20 cellular contexts compared by ENCODE assay signal in genomic region chr10:50855461-50855860, GRCh38. TPM values are rescaled to one million over a fixed set of nuclear protein-coding genes. Genes with fewer than 3 reads are reported as not detected.
DNase-seq lines count a peak whose midpoint lies in the region; ATAC-seq, FAIRE-seq and TF ChIP-seq lines count a peak whose summit lies in the region.
"Had no signal": no experiment of that assay in that cellular context is flagged by ENCODE, and none has a peak within 500 bp of the region (broad histone marks: within the 10 kb centered on the region; RNA-seq: fewer than 3 reads in every experiment).

No MANE protein-coding gene starts in this region.

- TF ChIP-seq EP300 in A549 (IDR thresholded peaks at IDR 0.05) = no peak

- no peaks in the 10 kb centered on the region for H3K27me3 ChIP-seq in HCT116 (ENCODE audit: insufficient read depth, low read length)
- H3K27me3 ChIP-seq in pancreas = no peaks in the 10 kb centered on the region

- FAIRE-seq in A549 (lab: Jason Lieb, UNC) (no peak), islet of Langerhans (lab: Jason Lieb, UNC) (peak; percentile 85), pancreas (lab: Jason Lieb, UNC) (no peak)
- FAIRE-seq: GM12892, GM19239, H54 had no signal

- H3K9me2 ChIP-seq in HCT116 (ENCODE audit: insufficient read depth) = no peaks in the 10 kb centered on the region

- DNase-seq in A549 (ENCODE audit: low read depth in 1 of 2, low spot score in 1 of 2) (no peak), HCT116 (ENCODE audit: low read depth, low spot score) (no peak), pancreas (no peak), NK-92 (lab: John Stamatoyannopoulos, UW; ENCODE audit: unreplicated experiment) (no peak)
- DNase-seq in stimulated activated CD4-positive, alpha-beta T cell treated with anti-CD3 and anti-CD28 coated beads, Interleukin-12 subunit alpha, Interleukin-12 subunit beta, amount 100 ng/mL, for 4 hours = no peak
- DNase-seq: 8988T; C1 segment of cervical spinal cord; CD4-positive, alpha-beta memory T cell; COR-L47; DMS153; DND-41; GOT3 had no signal

- no peaks in the 10 kb centered on the region for H4K20me1 ChIP-seq in HCT116 (ENCODE audit: insufficient read depth)

- BruUV-seq in HCT116 (replicated peaks; lab: Mats Ljungman, UMichigan) = no TSS peak

- no peaks in the 10 kb centered on the region for H3K79me2 ChIP-seq in HCT116 (ENCODE audit: insufficient read depth, low read length)

- H3K4me1 ChIP-seq in A549 (peaks cover 6% of the 10 kb centered on the region; the same call in 1 of the 3 replicates), HCT116 (ENCODE audit: control insufficient read depth in 1 of 2, insufficient read depth in 2 of 2, low read length in 2 of 2) (peaks cover 43 to 68% of the 10 kb centered on the region in 2 experiments), pancreas (peaks cover 27 to 64% (median 47%) of the 10 kb centered on the region in 3 donors)

- H3K36me3 ChIP-seq in HCT116 (ENCODE audit: control insufficient read depth in 1 of 2, insufficient read depth in 2 of 2, low read length in 2 of 2) = no peaks in the 10 kb centered on the region
- no peaks in the 10 kb centered on the region for H3K36me3 ChIP-seq in pancreas
- H3K36me3 ChIP-seq: HAP-1 had no signal

- H3K27ac ChIP-seq in A549 (no peak overlapping the region), HCT116 (ENCODE audit: low read depth, low read length) (no peak overlapping the region), pancreas (peak overlapping the region in 2 of 4 donors; percentile 13 to 52)

- peak overlapping the region; percentile 92 for H2AFZ ChIP-seq in HCT116 (ENCODE audit: low read depth, low read length, poor library complexity, severe bottlenecking)

- intact Hi-C loops in HCT116 (cut with micrococcal nuclease) (no loop called here), pancreas (cut with DNase I) (no loop called here)

- POLR2A ChIA-PET in A549 (lab: Yijun Ruan, JAX) = no interaction called here
- POLR2A ChIA-PET in HCT116 (lab: Charles Lee) = no interaction called here

- TF ChIP-seq RAD21 in A549 (conservative IDR thresholded peaks at IDR 0.05 in 1 of 2, IDR thresholded peaks at IDR 0.05 in 1 of 2) (no peak), HCT116 (IDR thresholded peaks at IDR 0.05; ENCODE audit: low read depth) (no peak)

- no peak for ATAC-seq in A549
- ATAC-seq in HCT116 = no peak
- ATAC-seq in pancreas = peak; percentile 63 to 76 (median 68)
- no peak for ATAC-seq in GM19035 (IDR thresholded peaks at IDR 0.05; ENCODE audit: unreplicated experiment)

- no peak overlapping the region for H3K9ac ChIP-seq in HCT116 (ENCODE audit: low read length)

- no peak for TF ChIP-seq POLR2A in A549 (IDR thresholded peaks at IDR 0.05; ENCODE audit: low read length)
- TF ChIP-seq POLR2A in HCT116 (IDR thresholded peaks at IDR 0.05; ENCODE audit: borderline replicate concordance, extremely low read depth, insufficient read depth, insufficient read length) = no peak

- H3K4me2 ChIP-seq in A549 = peak overlapping the region; percentile 20; the same call in 1 of the 3 replicates
- peak overlapping the region; percentile 56 for H3K4me2 ChIP-seq in HCT116 (ENCODE audit: low read length)

- no peak overlapping the region for H3K4me3 ChIP-seq in A549
- H3K4me3 ChIP-seq in HCT116 (replicated peaks in 1 of 2; ENCODE audit: low read depth in 1 of 2, low read length in 2 of 2) = 0 out of 4 replicates have a peak overlapping the region, but pooled peaks of 1 of the 2 experiments have one; percentile 5
- no peak overlapping the region for H3K4me3 ChIP-seq in pancreas
- H3K4me3 ChIP-seq: HAP-1 had no signal

- RAD21 ChIA-PET in HCT116 (lab: Charles Lee; ENCODE audit: low non-redundant PET in 1 of 2, low total read pairs in 2 of 2, uncharacterized antibody in 2 of 2, unreplicated experiment in 2 of 2) = no interaction called here

- no peaks in the 10 kb centered on the region for H3K9me3 ChIP-seq in A549
- H3K9me3 ChIP-seq in HCT116 (ENCODE audit: control insufficient read depth in 1 of 2, insufficient read depth in 1 of 2, low read depth in 1 of 2, low read length in 2 of 2) = no peaks in the 10 kb centered on the region
- no peaks in the 10 kb centered on the region for H3K9me3 ChIP-seq in pancreas
- H3K9me3 ChIP-seq: HAP-1 had no signal

- TF ChIP-seq CTCF in A549 (IDR thresholded peaks at IDR 0.05) = no peak
- no peak for TF ChIP-seq CTCF in HCT116 (IDR thresholded peaks at IDR 0.05 in 2 of 3, conservative IDR thresholded peaks at IDR 0.05 in 1 of 3; ENCODE audit: borderline replicate concordance in 1 of 3, insufficient read depth in 1 of 3, low read depth in 2 of 3, low read length in 2 of 3)
- TF ChIP-seq CTCF in pancreas (IDR thresholded peaks at IDR 0.05) = no peak

- CTCF ChIA-PET in A549 (lab: Yijun Ruan, JAX) (no interaction called here), HCT116 (lab: Charles Lee) (no interaction called here)

- 26% methylated on average over 1 of the region's 1 CpG for WGBS in A549 (ENCODE audit: missing lambda C conversion rate)
- 14 to 16% methylated on average over 1 of the region's 1 CpG for whole genome bisulfite sequencing in pancreas, 2 donors

TF ChIP-seq in A549, 52 proteins besides CTCF, POLR2A, EP300 and RAD21:
- TF ChIP-seq FOSL2 (IDR thresholded peaks at IDR 0.05) = no peak
- TF ChIP-seq FOSL2 (CRISPR knock-in tag; IDR thresholded peaks at IDR 0.05) = no peak
- no peak for TF ChIP-seq GATA3 (IDR thresholded peaks at IDR 0.05; ENCODE audit: borderline replicate concordance)
- TF ChIP-seq ZFP36 (IDR thresholded peaks at IDR 0.05; ENCODE audit: borderline replicate concordance, partially characterized antibody) = no peak
- no peak for TF ChIP-seq RCOR1 (IDR thresholded peaks at IDR 0.05; ENCODE audit: low read depth, low read length)
- no peak for TF ChIP-seq SREBF2 (IDR thresholded peaks at IDR 0.05)
- TF ChIP-seq HMGXB4 (CRISPR knock-in tag; IDR thresholded peaks at IDR 0.05; ENCODE audit: borderline replicate concordance) = no peak

TF ChIP-seq in HCT116, 20 proteins besides CTCF, POLR2A, EP300 and RAD21:
- no peak for TF ChIP-seq EZH2 (IDR thresholded peaks at IDR 0.05)
- no peak for TF ChIP-seq YY1 (IDR thresholded peaks at IDR 0.05; ENCODE audit: extremely low read depth, insufficient replicate concordance, low read depth, low read length)
- no peak for TF ChIP-seq EGR1 (IDR thresholded peaks at IDR 0.05; ENCODE audit: low read depth)
- TF ChIP-seq POLR2AphosphoS5 (IDR thresholded peaks at IDR 0.05; ENCODE audit: low read depth, low read length) = no peak
- no peak for TF ChIP-seq JUND (IDR thresholded peaks at IDR 0.05)
- no peak for TF ChIP-seq EZH2phosphoT487 (IDR thresholded peaks at IDR 0.05; ENCODE audit: borderline replicate concordance)
- TF ChIP-seq, protein P1, sequence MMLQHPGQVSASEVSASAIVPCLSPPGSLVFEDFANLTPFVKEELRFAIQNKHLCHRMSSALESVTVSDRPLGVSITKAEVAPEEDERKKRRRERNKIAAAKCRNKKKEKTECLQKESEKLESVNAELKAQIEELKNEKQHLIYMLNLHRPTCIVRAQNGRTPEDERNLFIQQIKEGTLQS (IDR thresholded peaks at IDR 0.05) = no peak
- no peak for TF ChIP-seq CBX3 (IDR thresholded peaks at IDR 0.05; ENCODE audit: low read depth)
- no peak for TF ChIP-seq TCF7L2 (IDR thresholded peaks at IDR 0.05; ENCODE audit: borderline replicate concordance, extremely low read depth, insufficient read depth, insufficient read length)
- TF ChIP-seq, protein P2, sequence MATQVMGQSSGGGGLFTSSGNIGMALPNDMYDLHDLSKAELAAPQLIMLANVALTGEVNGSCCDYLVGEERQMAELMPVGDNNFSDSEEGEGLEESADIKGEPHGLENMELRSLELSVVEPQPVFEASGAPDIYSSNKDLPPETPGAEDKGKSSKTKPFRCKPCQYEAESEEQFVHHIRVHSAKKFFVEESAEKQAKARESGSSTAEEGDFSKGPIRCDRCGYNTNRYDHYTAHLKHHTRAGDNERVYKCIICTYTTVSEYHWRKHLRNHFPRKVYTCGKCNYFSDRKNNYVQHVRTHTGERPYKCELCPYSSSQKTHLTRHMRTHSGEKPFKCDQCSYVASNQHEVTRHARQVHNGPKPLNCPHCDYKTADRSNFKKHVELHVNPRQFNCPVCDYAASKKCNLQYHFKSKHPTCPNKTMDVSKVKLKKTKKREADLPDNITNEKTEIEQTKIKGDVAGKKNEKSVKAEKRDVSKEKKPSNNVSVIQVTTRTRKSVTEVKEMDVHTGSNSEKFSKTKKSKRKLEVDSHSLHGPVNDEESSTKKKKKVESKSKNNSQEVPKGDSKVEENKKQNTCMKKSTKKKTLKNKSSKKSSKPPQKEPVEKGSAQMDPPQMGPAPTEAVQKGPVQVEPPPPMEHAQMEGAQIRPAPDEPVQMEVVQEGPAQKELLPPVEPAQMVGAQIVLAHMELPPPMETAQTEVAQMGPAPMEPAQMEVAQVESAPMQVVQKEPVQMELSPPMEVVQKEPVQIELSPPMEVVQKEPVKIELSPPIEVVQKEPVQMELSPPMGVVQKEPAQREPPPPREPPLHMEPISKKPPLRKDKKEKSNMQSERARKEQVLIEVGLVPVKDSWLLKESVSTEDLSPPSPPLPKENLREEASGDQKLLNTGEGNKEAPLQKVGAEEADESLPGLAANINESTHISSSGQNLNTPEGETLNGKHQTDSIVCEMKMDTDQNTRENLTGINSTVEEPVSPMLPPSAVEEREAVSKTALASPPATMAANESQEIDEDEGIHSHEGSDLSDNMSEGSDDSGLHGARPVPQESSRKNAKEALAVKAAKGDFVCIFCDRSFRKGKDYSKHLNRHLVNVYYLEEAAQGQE (IDR thresholded peaks at IDR 0.05; ENCODE audit: low read depth) = no peak

RNA-seq across cellular contexts. Expression of gene A1CF, which starts 30.0 kb away (rescaled TPM):
- polyA plus RNA-seq in A549 (2011; rRNA removed) (0.71 and 0.80 TPM in 2 replicates), A549 (2017; fragmentation: RNase III; extraction: RNeasy Plus Mini Kit Qiagen cat#74134 plus additional on column Dnase treatment) (0.13 to 0.25 TPM (median 0.16 TPM) in 3 replicates), pancreas (1 to 10 TPM; 4.0 to 8.3 TPM)
- polyA plus RNA-seq in A549 (2012; cell fraction: cytosol; rRNA removed) = 0.06 and 0.09 TPM in 2 replicates
- 0.06 and 0.11 TPM in 2 replicates for polyA plus RNA-seq in A549 (2012; cell fraction: nucleus; rRNA removed)
- 1.3 and 1.5 TPM in 2 replicates for polyA minus RNA-seq in A549 (2011; rRNA and poly(A)+ RNA removed)
- total RNA-seq in HCT116 (2021; ENCODE audit: unreplicated experiment) (0.30 TPM), pancreas (10 to 100 TPM; 10.3 to 20.3 (median 15.6) TPM)
- 0.04 TPM in 1 of 2 replicates, not detected in the other for polyA plus RNA-seq in HCT116 (2012)
- total RNA-seq: A673; CD4-positive, alpha-beta memory T cell had no signal
- polyA plus RNA-seq: BJ; CD4-positive, alpha-beta memory T cell had no signal

Comparison
In these comparisons a context has a peak if more than half of its experiments do, and no peak if none do; other contexts are left out.
1. ATAC-seq: peak in pancreas (4 of 4); none in A549 (0 of 2), HCT116 (single experiment) and GM19035 (single experiment).